ENCODE assay signal across 11 cellular contexts in the genomic region with DNA sequence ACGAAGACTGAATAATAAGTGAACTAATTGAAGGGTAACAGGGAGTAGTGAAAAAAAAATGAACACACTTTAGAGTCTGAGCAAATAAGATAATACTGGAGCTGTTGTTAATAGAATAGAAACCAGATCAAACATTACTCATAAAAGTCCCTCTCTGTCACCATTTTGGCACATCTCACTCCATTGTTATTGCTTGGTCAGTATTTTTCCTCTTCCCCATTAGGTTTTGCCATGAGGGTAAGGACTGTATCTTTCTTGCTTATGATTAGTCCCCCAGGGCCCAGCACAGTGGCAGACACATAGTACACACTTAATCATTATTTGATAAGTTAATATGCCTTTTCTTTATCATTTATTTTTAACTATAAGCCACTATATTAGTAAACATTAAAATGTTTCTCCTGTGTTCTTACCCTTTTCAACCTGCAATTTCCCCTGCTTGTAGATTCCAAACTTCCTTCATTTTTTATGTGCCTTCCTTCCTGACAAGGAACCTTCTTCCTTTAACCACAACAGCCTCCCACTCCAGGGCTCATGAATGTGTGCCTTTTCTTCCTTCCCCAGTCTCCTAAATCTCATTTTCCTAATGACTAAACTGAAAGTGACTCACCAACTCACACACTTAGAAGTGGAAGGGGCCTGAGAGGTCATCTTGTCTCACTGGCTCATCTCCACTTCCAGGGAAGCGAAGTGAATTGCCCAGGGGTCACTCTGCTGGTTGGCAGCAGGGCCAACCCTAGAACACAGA.
A peak's percentile ranks its signal among the peaks of the same experiment; 100 is the strongest.
DNase-seq lines count a peak whose midpoint lies in the region; ATAC-seq, FAIRE-seq and TF ChIP-seq lines count a peak whose summit lies in the region.
"Had no signal": no experiment of that assay in that cellular context is flagged by ENCODE, and none has a peak within 500 bp of the region (broad histone marks: within the 10 kb centered on the region; RNA-seq: fewer than 3 reads in every experiment).

No MANE protein-coding gene starts in this region.

- ATAC-seq in activated T-cell treated with anti-CD3 and anti-CD28 coated beads, Interleukin-2, amount 50 U/mL, for 72 hours (replicated peaks in 1 of 2): peak; percentile 21 to 31
- no peak for ATAC-seq in activated T-cell treated with anti-CD3 and anti-CD28 coated beads, Interleukin-2, amount 50 U/mL, for 4 hours
- ATAC-seq in SK-N-SH treated with all-trans-retinoic acid at 6 μM for 48 hours: peak; percentile 82

- H3K9me3 Mint-ChIP-seq in activated T-cell treated with anti-CD3 and anti-CD28 coated beads, Interleukin-2, amount 50 U/mL, for 72 hours: no peaks in the 10 kb centered on the region
- H3K9me3 Mint-ChIP-seq in activated T-cell treated with anti-CD3 and anti-CD28 coated beads, Interleukin-2, amount 50 U/mL, for 4 hours: no peaks in the 10 kb centered on the region

- no peak overlapping the region for H3K27ac Mint-ChIP-seq in activated T-cell treated with anti-CD3 and anti-CD28 coated beads, Interleukin-2, amount 50 U/mL, for 72 hours
- H3K27ac Mint-ChIP-seq: activated naive CD8-positive, alpha-beta T cell had no signal

- peaks cover 11% of the 10 kb centered on the region for H3K4me1 Mint-ChIP-seq in activated T-cell treated with anti-CD3 and anti-CD28 coated beads, Interleukin-2, amount 50 U/mL, for 72 hours (ENCODE audit: low read depth)
- no peaks in the 10 kb centered on the region for H3K4me1 Mint-ChIP-seq in activated T-cell treated with anti-CD3 and anti-CD28 coated beads, Interleukin-2, amount 50 U/mL, for 4 hours (ENCODE audit: low read depth)

- TF ChIP-seq CTCF in fibroblast of mammary gland (conservative IDR thresholded peaks at IDR 0.05; ENCODE audit: control insufficient read depth, insufficient read depth, low read depth, low read length): no peak
- no peak for TF ChIP-seq CTCF in D721Med (IDR thresholded peaks at IDR 0.05; ENCODE audit: insufficient read depth, missing control alignments)
- TF ChIP-seq CTCF in GM10248 (IDR thresholded peaks at IDR 0.05; ENCODE audit: control extremely low read depth, extremely low read depth, low read depth, missing control alignments): no peak

- POLR2A ChIA-PET in GM10248 (lab: Yijun Ruan, JAX): no interaction called here

- no peak overlapping the region for H3K4me3 ChIP-seq in fibroblast of mammary gland (ENCODE audit: control insufficient read depth, low read depth, low read length)
- H3K4me3 ChIP-seq: vagina had no signal

- DNase-seq in activated T-cell treated with anti-CD3 and anti-CD28 coated beads, Interleukin-2, amount 50 U/mL, for 72 hours: peak in 1 of 2 donors; percentile 2
- DNase-seq in activated T-cell treated with anti-CD3 and anti-CD28 coated beads, Interleukin-2, amount 50 U/mL, for 4 hours: no peak
- DNase-seq in fibroblast of mammary gland (ENCODE audit: low read depth) (peak; percentile 82), stromal cell of bone marrow (ENCODE audit: low read depth) (peak; percentile 50), D721Med (ENCODE audit: insufficient read length, low spot score) (no peak), GM10248 (ENCODE audit: extremely low spot score) (no peak), NCI-H2227 (lab: John Stamatoyannopoulos, UW; ENCODE audit: unreplicated experiment) (no peak)
- DNase-seq: BE2C had no signal

- CTCF ChIA-PET in GM10248 (lab: Yijun Ruan, JAX): no interaction called here

- FAIRE-seq in D721Med (lab: Jason Lieb, UNC): no peak

- no peaks in the 10 kb centered on the region for H3K36me3 Mint-ChIP-seq in activated T-cell treated with anti-CD3 and anti-CD28 coated beads, Interleukin-2, amount 50 U/mL, for 72 hours (ENCODE audit: insufficient read depth in 2 of 2)
- peaks cover 17% of the 10 kb centered on the region for H3K36me3 Mint-ChIP-seq in activated T-cell treated with anti-CD3 and anti-CD28 coated beads, Interleukin-2, amount 50 U/mL, for 4 hours (ENCODE audit: insufficient read depth)

- H3K4me3 Mint-ChIP-seq in activated T-cell treated with anti-CD3 and anti-CD28 coated beads, Interleukin-2, amount 50 U/mL, for 72 hours: no peak overlapping the region
- no peak overlapping the region for H3K4me3 Mint-ChIP-seq in activated T-cell treated with anti-CD3 and anti-CD28 coated beads, Interleukin-2, amount 50 U/mL, for 4 hours
- H3K4me3 Mint-ChIP-seq: activated naive CD8-positive, alpha-beta T cell had no signal

- H3K27me3 Mint-ChIP-seq in activated T-cell treated with anti-CD3 and anti-CD28 coated beads, Interleukin-2, amount 50 U/mL, for 72 hours (ENCODE audit: low read depth): no peaks in the 10 kb centered on the region
- no peaks in the 10 kb centered on the region for H3K27me3 Mint-ChIP-seq in activated T-cell treated with anti-CD3 and anti-CD28 coated beads, Interleukin-2, amount 50 U/mL, for 4 hours (ENCODE audit: low read depth)
- H3K27me3 Mint-ChIP-seq: activated naive CD8-positive, alpha-beta T cell had no signal

TF ChIP-seq in SK-N-SH treated with all-trans-retinoic acid at 6 μM for 48 hours, 23 proteins besides CTCF, POLR2A, EP300 and RAD21:
- TF ChIP-seq ZNF565 (CRISPR knock-in tag; conservative IDR thresholded peaks at IDR 0.05; ENCODE audit: low read depth) (no peak), ARNTL (CRISPR knock-in tag; IDR thresholded peaks at IDR 0.05; ENCODE audit: borderline replicate concordance, low read depth) (no peak), SNAI2 (CRISPR knock-in tag; IDR thresholded peaks at IDR 0.05) (no peak)

Comparison
In these comparisons a context has a peak if more than half of its experiments do, and no peak if none do; other contexts are left out.
1. ATAC-seq: peak in activated T-cell treated with anti-CD3 and anti-CD28 coated beads, Interleukin-2, amount 50 U/mL, for 72 hours (2 of 2) and SK-N-SH treated with all-trans-retinoic acid at 6 μM for 48 hours (single experiment); none in activated T-cell treated with anti-CD3 and anti-CD28 coated beads, Interleukin-2, amount 50 U/mL, for 4 hours (0 of 2).
2. DNase-seq: peak in fibroblast of mammary gland (single experiment) and stromal cell of bone marrow (single experiment); none in activated T-cell treated with anti-CD3 and anti-CD28 coated beads, Interleukin-2, amount 50 U/mL, for 4 hours (single experiment), D721Med (single experiment), GM10248 (single experiment) and NCI-H2227 (single experiment).